Comparison of ENCODE assay signal across 10 cellular contexts in genomic region chr1:16375521-16376359, GRCh38. TPM values are rescaled to one million over a fixed set of nuclear protein-coding genes. Genes with fewer than 3 reads are reported as not detected.
DNase-seq lines count a peak whose midpoint lies in the region; ATAC-seq and TF ChIP-seq lines count a peak whose summit lies in the region.
"Had no signal": no experiment of that assay in that cellular context is flagged by ENCODE, and none has a peak within 500 bp of the region (broad histone marks: within the 10 kb centered on the region; RNA-seq: fewer than 3 reads in every experiment).

No MANE protein-coding gene starts in this region.

- no TSS peak for BruUV-seq in MCF 10A (replicated peaks; lab: Mats Ljungman, UMichigan)

- intact Hi-C loops in MCF 10A (cut with micrococcal nuclease): no loop called here
- intact Hi-C loops in breast epithelium (cut with DNase I; ENCODE audit: low total_unique reads): no loop called here
- intact Hi-C loops in lower lobe of right lung (cut with DNase I): no loop called here
- intact Hi-C loops in upper lobe of right lung (cut with DNase I): no loop called here

- TF ChIP-seq POLR2A in breast epithelium (IDR thresholded peaks at IDR 0.05): no peak

- no peaks in the 10 kb centered on the region for H3K27me3 Mint-ChIP-seq in MCF 10A (ENCODE audit: insufficient read depth, unreplicated experiment)

- H3K36me3 ChIP-seq in breast epithelium (no peaks in the 10 kb centered on the region), lower lobe of right lung (no peaks in the 10 kb centered on the region), upper lobe of right lung (no peaks in the 10 kb centered on the region)

- no peak overlapping the region for H3K4me3 Mint-ChIP-seq in MCF 10A (ENCODE audit: unreplicated experiment)

- no peaks in the 10 kb centered on the region for H3K9me3 ChIP-seq in breast epithelium
- no peaks in the 10 kb centered on the region for H3K9me3 ChIP-seq in lower lobe of right lung
- H3K9me3 ChIP-seq in upper lobe of right lung: no peaks in the 10 kb centered on the region

- peak overlapping the region; percentile 42 for H3K27ac Mint-ChIP-seq in MCF 10A (ENCODE audit: low read depth, unreplicated experiment)

- DNase-seq in MCF 10A (ENCODE audit: unreplicated experiment): peak; percentile 41
- no peak for DNase-seq in breast epithelium (ENCODE audit: low spot score in 2 of 2)
- DNase-seq in cardiac fibroblast (ENCODE audit: low read depth in 2 of 2): peak; percentile 85 to 91
- DNase-seq in lower lobe of right lung: no peak
- DNase-seq in upper lobe of right lung: no peak
- no peak for DNase-seq in NCI-H2081 (lab: John Stamatoyannopoulos, UW)
- DNase-seq in NCI-H2029 treated with DMSO at 0.1 percent for 48 hours (lab: John Stamatoyannopoulos, UW): no peak
- DNase-seq in activated CD4-positive, CD25-positive, alpha-beta regulatory T cell treated with anti-CD3 and anti-CD28 coated beads, Interleukin-2, amount 50 U/mL, for 72 hours: no peak
- DNase-seq: islet precursor cell had no signal

- CTCF ChIA-PET in MCF 10A (lab: Yijun Ruan, JAX): interaction anchor here (0.6 to 1.8 kb wide), 4 partner anchors 13 to 576 kb away, joined by 3 to 7 read pairs (median 4); no protein-coding TSS in a partner anchor

- POLR2A ChIA-PET in MCF 10A (lab: Yijun Ruan, JAX): interaction anchor here (0.8 to 3.0 kb wide), 4 partner anchors 8 to 24 kb away, joined by 3 to 14 read pairs (median 4); no protein-coding TSS in a partner anchor

- H3K36me3 Mint-ChIP-seq in MCF 10A (ENCODE audit: insufficient read depth, unreplicated experiment): peaks cover 19% of the 10 kb centered on the region

- no peaks in the 10 kb centered on the region for H3K27me3 ChIP-seq in breast epithelium
- no peaks in the 10 kb centered on the region for H3K27me3 ChIP-seq in lower lobe of right lung (ENCODE audit: low read depth)
- no peaks in the 10 kb centered on the region for H3K27me3 ChIP-seq in upper lobe of right lung

- H3K4me1 Mint-ChIP-seq in MCF 10A (ENCODE audit: insufficient read depth, unreplicated experiment): peaks cover 26% of the 10 kb centered on the region

- no peak for ATAC-seq in lower lobe of right lung
- ATAC-seq in upper lobe of right lung: no peak

- no peaks in the 10 kb centered on the region for H3K9me3 Mint-ChIP-seq in MCF 10A (ENCODE audit: unreplicated experiment)

- H3K27ac ChIP-seq in breast epithelium (peak overlapping the region in 1 of 2 donors; percentile 30), lower lobe of right lung (peak overlapping the region; percentile 6), upper lobe of right lung (peak overlapping the region; percentile 34)
- H3K27ac ChIP-seq: HL-60 had no signal

- TF ChIP-seq CTCF in MCF 10A (IDR thresholded peaks at IDR 0.05; ENCODE audit: unreplicated experiment) (no peak), breast epithelium (IDR thresholded peaks at IDR 0.05) (no peak), cardiac fibroblast (IDR thresholded peaks at IDR 0.05; ENCODE audit: low read depth, low read length) (no peak), lower lobe of right lung (IDR thresholded peaks at IDR 0.05) (no peak), upper lobe of right lung (IDR thresholded peaks at IDR 0.05) (no peak)

- H3K4me3 ChIP-seq in breast epithelium: peak overlapping the region in 1 of 3 donors; percentile 20
- H3K4me3 ChIP-seq in cardiac fibroblast (replicated peaks in 1 of 2; ENCODE audit: low read depth in 2 of 2, low read length in 2 of 2): no peak overlapping the region
- no peak overlapping the region for H3K4me3 ChIP-seq in lower lobe of right lung
- H3K4me3 ChIP-seq in upper lobe of right lung: no peak overlapping the region

- H3K4me1 ChIP-seq in breast epithelium (no peaks in the 10 kb centered on the region), lower lobe of right lung (peaks cover 72% of the 10 kb centered on the region), upper lobe of right lung (peaks cover 59% of the 10 kb centered on the region)

RNA-seq across cellular contexts. Expression of gene SZRD1, which starts 8.7 kb away (rescaled TPM):
- total RNA-seq in MCF 10A (2022) (108 and 114 TPM in 2 replicates), breast epithelium (10 to 100 TPM; 59.0 to 77.4 (median 61.3) TPM), lower lobe of right lung (111 TPM), upper lobe of right lung (110 TPM)

RNA-seq across cellular contexts. Expression of gene FBXO42, which starts 23.5 kb away (rescaled TPM):
- 21.9 and 24.9 TPM in 2 replicates for total RNA-seq in MCF 10A (2022)
- 10 to 100 TPM; 20.3 to 28.5 (median 26.7) TPM for total RNA-seq in breast epithelium
- total RNA-seq in lower lobe of right lung: 21.5 TPM
- total RNA-seq in upper lobe of right lung: 21.0 TPM

Comparison
In these comparisons a context has a peak if more than half of its experiments do, and no peak if none do; other contexts are left out.
1. DNase-seq: peak in MCF 10A (single experiment) and cardiac fibroblast (2 of 2); none in breast epithelium (0 of 2), lower lobe of right lung (single experiment), upper lobe of right lung (single experiment), NCI-H2081 (0 of 2), NCI-H2029 treated with DMSO at 0.1 percent for 48 hours (single experiment) and activated CD4-positive, CD25-positive, alpha-beta regulatory T cell treated with anti-CD3 and anti-CD28 coated beads, Interleukin-2, amount 50 U/mL, for 72 hours (single experiment).